Comparison of ENCODE assay signal across 20 cellular contexts in the genomic region with DNA sequence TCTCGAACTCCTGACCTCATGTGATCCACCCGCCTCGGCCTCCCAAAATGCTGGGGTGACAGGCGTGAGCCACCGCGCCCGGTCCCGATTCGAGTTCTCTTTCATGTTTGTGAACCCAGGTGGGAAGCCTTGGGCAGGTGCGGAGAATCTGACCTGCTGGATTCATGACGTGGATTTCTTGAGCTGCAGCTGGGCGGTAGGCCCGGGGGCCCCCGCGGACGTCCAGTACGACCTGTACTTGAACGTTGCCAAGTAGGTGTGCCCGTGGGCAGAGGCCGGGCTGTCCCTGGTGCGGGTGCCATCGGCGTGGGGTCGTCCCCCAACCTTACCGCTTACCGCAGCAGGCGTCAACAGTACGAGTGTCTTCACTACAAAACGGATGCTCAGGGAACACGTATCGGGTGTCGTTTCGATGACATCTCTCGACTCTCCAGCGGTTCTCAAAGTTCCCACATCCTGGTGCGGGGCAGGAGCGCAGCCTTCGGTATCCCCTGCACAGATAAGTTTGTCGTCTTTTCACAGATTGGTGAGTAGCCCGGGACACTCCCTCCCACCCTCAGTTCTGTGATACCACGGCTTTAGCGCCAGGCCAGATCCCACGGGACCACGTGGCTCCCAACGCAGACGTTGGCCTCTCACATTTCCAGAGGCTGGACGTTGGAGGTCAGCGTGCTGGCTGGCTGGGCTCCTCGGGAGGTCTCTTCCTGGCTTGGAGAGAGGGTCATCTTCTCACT. TPM values are rescaled to one million over a fixed set of nuclear protein-coding genes. Genes with fewer than 3 reads are reported as not detected.
DNase-seq lines count a peak whose midpoint lies in the region; ATAC-seq, FAIRE-seq and TF ChIP-seq lines count a peak whose summit lies in the region.
"Had no signal": no experiment of that assay in that cellular context is flagged by ENCODE, and none has a peak within 500 bp of the region (broad histone marks: within the 10 kb centered on the region; RNA-seq: fewer than 3 reads in every experiment).

No MANE protein-coding gene starts in this region.

- H2BK5ac ChIP-seq in H1 (ENCODE audit: low read depth, low read length), result no peak overlapping the region
- H2BK5ac ChIP-seq in neuronal stem cell (ENCODE audit: low read length), result no peak overlapping the region

- no peak overlapping the region for H3K18ac ChIP-seq in H1 (ENCODE audit: extremely low read depth, low read length)
- H3K18ac ChIP-seq in neuronal stem cell (ENCODE audit: low read length), result peak overlapping the region; percentile 83

- no peaks in the 10 kb centered on the region for H3K36me3 ChIP-seq in H1 (ENCODE audit: control insufficient read depth in 2 of 4, insufficient read depth in 4 of 4, low read length in 3 of 4)
- no peaks in the 10 kb centered on the region for H3K36me3 ChIP-seq in neuronal stem cell (replicated peaks in 1 of 2; ENCODE audit: control insufficient read depth in 2 of 2, insufficient read depth in 2 of 2, low read length in 2 of 2)
- H3K36me3 ChIP-seq in gastroesophageal sphincter, result peaks cover 0 to 32% of the 10 kb centered on the region in 2 donors

- in situ Hi-C loops in GM13976 (cut with MboI; ENCODE audit: low sequenced_read_pairs, unreplicated experiment), result no loop called here

- DNase-seq in D341Med (ENCODE audit: low spot score), result peak; percentile 17
- DNase-seq in GM13976 (ENCODE audit: low spot score), result peak; percentile 7
- DNase-seq in H1 (ENCODE audit: low read depth in 1 of 2, low spot score in 2 of 2), result no peak
- DNase-seq in neuronal stem cell (ENCODE audit: low spot score), result no peak
- no peak for DNase-seq in endothelial cell (ENCODE audit: low spot score)
- DNase-seq: C1 segment of cervical spinal cord; Calu3; CD4-positive, alpha-beta T cell; DMS79; EL; H9; KBM-7 had no signal

- H2BK12ac ChIP-seq in H1 (ENCODE audit: low read depth, low read length) (no peak overlapping the region), neuronal stem cell (ENCODE audit: low read length) (no peak overlapping the region)

- TF ChIP-seq RAD21 in H1 (IDR thresholded peaks at IDR 0.05 in 1 of 2, conservative IDR thresholded peaks at IDR 0.05 in 1 of 2; ENCODE audit: low read depth in 2 of 2, low read length in 2 of 2), result no peak

- ATAC-seq in GM21423 (IDR thresholded peaks at IDR 0.05; ENCODE audit: unreplicated experiment) (no peak), SK-N-SH treated with all-trans-retinoic acid at 6 μM for 48 hours (no peak), gastroesophageal sphincter (no peak)
- ATAC-seq: GM23338 had no signal

- H3K9me3 Mint-ChIP-seq in endothelial cell (ENCODE audit: unreplicated experiment), result no peaks in the 10 kb centered on the region
- H3K9me3 Mint-ChIP-seq: CD4-positive, alpha-beta T cell; H9 had no signal

- no peak overlapping the region for H3K4ac ChIP-seq in H1 (replicated peaks; ENCODE audit: insufficient read length, low read depth, low read length)
- H3K4ac ChIP-seq in neuronal stem cell (ENCODE audit: low read length), result no peak overlapping the region

- FAIRE-seq in H1 (lab: Jason Lieb, UNC), result no peak
- FAIRE-seq: G401.6 had no signal

- H3K14ac ChIP-seq in H1 (ENCODE audit: insufficient read length) (no peak overlapping the region), neuronal stem cell (ENCODE audit: low read length) (no peak overlapping the region)

- TF ChIP-seq POLR2A in H1 (IDR thresholded peaks at IDR 0.05; ENCODE audit: control extremely low read depth in 1 of 2, low read depth in 2 of 2, low read length in 2 of 2) (no peak), gastroesophageal sphincter (IDR thresholded peaks at IDR 0.05) (no peak)

- H2BK120ac ChIP-seq in H1 (replicated peaks; ENCODE audit: low read depth, low read length) (no peak overlapping the region), neuronal stem cell (ENCODE audit: low read depth, low read length) (no peak overlapping the region)

- H4K91ac ChIP-seq in H1 (replicated peaks; ENCODE audit: insufficient read length, low read length) (no peak overlapping the region), neuronal stem cell (ENCODE audit: low read depth, low read length, poor library complexity) (no peak overlapping the region)

- H2BK20ac ChIP-seq in H1 (ENCODE audit: low read length), result no peak overlapping the region

- H3K4me3 ChIP-seq in H1 (ENCODE audit: extremely low read depth in 1 of 4, insufficient read depth in 2 of 4, low read depth in 3 of 4, low read length in 4 of 4), result no peak overlapping the region
- H3K4me3 ChIP-seq in neuronal stem cell (ENCODE audit: low read length in 2 of 2), result peak overlapping the region in 1 of 2 donors; percentile 35
- no peak overlapping the region for H3K4me3 ChIP-seq in gastroesophageal sphincter
- H3K4me3 ChIP-seq: GM23338 had no signal

- POLR2A ChIA-PET in H1 (lab: Charles Lee; ENCODE audit: partially characterized antibody), result no interaction called here

- H3K9ac ChIP-seq in H1 (replicated peaks in 1 of 4; ENCODE audit: extremely low read depth in 1 of 4, low read depth in 3 of 4, low read length in 3 of 4), result no peak overlapping the region
- H3K9ac ChIP-seq in neuronal stem cell (ENCODE audit: low read depth, low read length, poor library complexity), result peak overlapping the region; percentile 44

- TF ChIP-seq EP300 in H1 (IDR thresholded peaks at IDR 0.05; ENCODE audit: borderline replicate concordance in 1 of 2, low read depth in 2 of 2, low read length in 2 of 2) (no peak), gastroesophageal sphincter (IDR thresholded peaks at IDR 0.05) (no peak)

- H4K20me1 ChIP-seq in H1 (replicated peaks in 1 of 2; ENCODE audit: control insufficient read depth in 1 of 2, insufficient read depth in 2 of 2, low read length in 2 of 2), result no peaks in the 10 kb centered on the region

- H3K27ac ChIP-seq in H1 (ENCODE audit: low read depth, low read length) (no peak overlapping the region), neuronal stem cell (replicated peaks; ENCODE audit: low read length) (no peak overlapping the region), gastroesophageal sphincter (no peak overlapping the region)
- H3K27ac ChIP-seq: HL-60 had no signal

- H2BK15ac ChIP-seq in H1 (ENCODE audit: low read length) (no peak overlapping the region), neuronal stem cell (ENCODE audit: low read length) (no peak overlapping the region)

- no peaks in the 10 kb centered on the region for H3K27me3 ChIP-seq in H1 (replicated peaks in 1 of 4; ENCODE audit: control insufficient read depth in 3 of 4, extremely low read depth in 1 of 4, insufficient read depth in 3 of 4, low read length in 3 of 4)
- no peaks in the 10 kb centered on the region for H3K27me3 ChIP-seq in neuronal stem cell (ENCODE audit: control insufficient read depth in 3 of 3, insufficient read depth in 3 of 3, low read depth in 1 of 3, low read length in 3 of 3)
- no peaks in the 10 kb centered on the region for H3K27me3 ChIP-seq in gastroesophageal sphincter

- peaks cover 3% of the 10 kb centered on the region for H3K36me3 Mint-ChIP-seq in endothelial cell (ENCODE audit: low read depth, unreplicated experiment)

- peak overlapping the region; percentile 19; the same call in 1 of the 2 replicates for H4K8ac ChIP-seq in H1 (ENCODE audit: extremely low read depth, insufficient read depth, low read length)
- peak overlapping the region; percentile 17 for H4K8ac ChIP-seq in neuronal stem cell (ENCODE audit: low read depth, low read length)

- H2AFZ ChIP-seq in H1 (ENCODE audit: low read length) (no peak overlapping the region), neuronal stem cell (ENCODE audit: low read length) (no peak overlapping the region)
- H2AFZ ChIP-seq: GM23338 had no signal

- H3K4me3 Mint-ChIP-seq in endothelial cell (ENCODE audit: unreplicated experiment), result no peak overlapping the region
- H3K4me3 Mint-ChIP-seq: B cell; CD4-positive, alpha-beta T cell; GM23338; H9 had no signal

- H4K5ac ChIP-seq in H1 (ENCODE audit: insufficient read length, low read depth, low read length), result no peak overlapping the region

- CTCF ChIA-PET in H1 (lab: Charles Lee; ENCODE audit: partially characterized antibody), result no interaction called here

- 91% methylated on average over 41 of the region's 49 CpGs; no CpG with 5 or more reads in 1 of the 2 experiments for WGBS in H1 (ENCODE audit: extremely low coverage in 1 of 2, insufficient coverage in 1 of 2, insufficient read length in 1 of 2, insufficient replicate concordance in 2 of 2, low coverage in 1 of 2, low lambda C conversion rate in 2 of 2, missing lambda C conversion rate in 1 of 2), 2 experiments
- WGBS in neuronal stem cell (ENCODE audit: extremely low coverage in 2 of 2, insufficient read length in 2 of 2, insufficient replicate concordance in 1 of 2), 2 donors, result no CpG with 5 or more reads among the region's 49 CpGs
- 93 to 96% methylated on average over 10 to 12 of the region's 49 CpGs for WGBS in gastroesophageal sphincter (ENCODE audit: low coverage in 1 of 2), 2 donors

- peaks cover 17% of the 10 kb centered on the region for H3K27me3 Mint-ChIP-seq in endothelial cell (ENCODE audit: unreplicated experiment)
- H3K27me3 Mint-ChIP-seq: B cell; CD4-positive, alpha-beta T cell had no signal

- no peak overlapping the region for H3K4me2 ChIP-seq in H1 (ENCODE audit: insufficient read depth in 1 of 2, low read depth in 2 of 2, low read length in 2 of 2)
- peak overlapping the region; percentile 11 for H3K4me2 ChIP-seq in neuronal stem cell (ENCODE audit: insufficient read depth, low read length, poor library complexity, severe bottlenecking)
- H3K4me2 ChIP-seq: GM23338 had no signal

- H3K56ac ChIP-seq in H1 (replicated peaks; ENCODE audit: insufficient read length, low read depth, low read length), result no peak overlapping the region

- H3K79me1 ChIP-seq in H1 (ENCODE audit: low read depth, low read length) (no peaks in the 10 kb centered on the region), neuronal stem cell (ENCODE audit: low read depth, low read length) (peaks cover 2% of the 10 kb centered on the region)

- peaks cover 2% of the 10 kb centered on the region for H3K4me1 Mint-ChIP-seq in endothelial cell (ENCODE audit: unreplicated experiment)
- H3K4me1 Mint-ChIP-seq: B cell had no signal

- H3K27ac Mint-ChIP-seq in endothelial cell (ENCODE audit: unreplicated experiment), result no peak overlapping the region
- H3K27ac Mint-ChIP-seq: B cell; CD4-positive, alpha-beta T cell; GM23338; H9 had no signal

- H2AK5ac ChIP-seq in H1 (ENCODE audit: low read depth, low read length), result no peak overlapping the region
- no peak overlapping the region for H2AK5ac ChIP-seq in neuronal stem cell (ENCODE audit: low read depth, low read length)

- H3K23ac ChIP-seq in H1 (ENCODE audit: insufficient read length), result no peak overlapping the region
- H3K23ac ChIP-seq in neuronal stem cell (ENCODE audit: low read depth, low read length, poor library complexity), result peak overlapping the region; percentile 73

- H3K23me2 ChIP-seq in H1 (ENCODE audit: low read depth, low read length), result no peaks in the 10 kb centered on the region; the same call in 1 of the 2 replicates

- peaks cover 2 to 6% (median 5%) of the 10 kb centered on the region in 4 experiments; a peak in 5 of 7 replicates for H3K4me1 ChIP-seq in H1 (replicated peaks in 1 of 4; ENCODE audit: control insufficient read depth in 3 of 4, insufficient read depth in 4 of 4, low read length in 3 of 4)
- peaks cover 5 to 7% of the 10 kb centered on the region in 2 donors for H3K4me1 ChIP-seq in neuronal stem cell (ENCODE audit: control insufficient read depth in 2 of 2, insufficient read depth in 1 of 2, low read depth in 1 of 2, low read length in 2 of 2)
- H3K4me1 ChIP-seq in gastroesophageal sphincter, result no peaks in the 10 kb centered on the region

- TF ChIP-seq CTCF in GM13976 (IDR thresholded peaks at IDR 0.05; ENCODE audit: borderline replicate concordance, control extremely low read depth, extremely low read depth, insufficient read depth, missing control alignments), result no peak
- no peak for TF ChIP-seq CTCF in H1 (IDR thresholded peaks at IDR 0.05; ENCODE audit: control extremely low read depth in 1 of 3, insufficient read depth in 1 of 3, low read depth in 1 of 3, low read length in 3 of 3)
- TF ChIP-seq CTCF in endothelial cell (IDR thresholded peaks at IDR 0.05; ENCODE audit: unreplicated experiment), result no peak
- no peak for TF ChIP-seq CTCF in gastroesophageal sphincter (IDR thresholded peaks at IDR 0.05)

- peaks cover 0 to 5% of the 10 kb centered on the region in 2 experiments; a peak in 2 of 4 replicates for H3K9me3 ChIP-seq in H1 (ENCODE audit: insufficient read depth in 2 of 2, low read depth in 1 of 2, low read length in 1 of 2)
- H3K9me3 ChIP-seq in neuronal stem cell (replicated peaks in 1 of 2; ENCODE audit: control insufficient read depth in 2 of 2, insufficient read depth in 1 of 2, low read depth in 1 of 2, low read length in 2 of 2), result peaks cover 0 to 4% of the 10 kb centered on the region in 2 donors
- no peaks in the 10 kb centered on the region for H3K9me3 ChIP-seq in gastroesophageal sphincter

- H3K79me2 ChIP-seq in H1 (ENCODE audit: control insufficient read depth in 1 of 2, insufficient read depth in 2 of 2, low read length in 2 of 2), result no peaks in the 10 kb centered on the region

RNA-seq across cellular contexts. Expression of a gene that starts 15.6 kb away (rescaled TPM):
- not detected in 2 replicates for total RNA-seq in H1 (2021; fragmentation: NEBNext Ultra II Directional; extraction: Animal tissue kit (Norgen Biotek cat#: 25700))
- 0.11 and 0.19 TPM in 2 replicates for polyA plus RNA-seq in H1 (2011; rRNA removed)
- not detected for polyA plus RNA-seq in H1 (2011; cell fraction: cytosol; rRNA removed)
- polyA plus RNA-seq in H1 (2011; cell fraction: nucleus; rRNA removed), result 0.09 TPM
- 0.87 to 1.4 TPM (median 1.1 TPM) in 4 replicates for polyA plus RNA-seq in H1 (2012, experiment 1 of 2)
- not detected for polyA plus RNA-seq in H1 (2012, experiment 2 of 2)
- polyA plus RNA-seq in H1 (2013, experiment 1 of 2), result 0.08 TPM
- polyA plus RNA-seq in H1 (2013, experiment 2 of 2), result 0.07 TPM
- not detected in 2 replicates for polyA minus RNA-seq in H1 (2011; rRNA and poly(A)+ RNA removed)
- not detected for polyA minus RNA-seq in H1 (2011; cell fraction: cytosol; rRNA and poly(A)+ RNA removed)
- polyA minus RNA-seq in H1 (2011; cell fraction: nucleus; rRNA and poly(A)+ RNA removed), result not detected
- 0.03 TPM for polyA plus RNA-seq in neuronal stem cell (2013, experiment 1 of 2)
- polyA plus RNA-seq in neuronal stem cell (2013, experiment 2 of 2), result 0.06 TPM
- total RNA-seq in endothelial cell (ENCODE audit: unreplicated experiment) (0.97 TPM), gastroesophageal sphincter (10 to 100 TPM in 1 of 4 donors, 1 to 10 TPM in 3; 3.6 to 10.2 (median 6.7) TPM)
- total RNA-seq: A172, Calu3, GM23338 had no signal

RNA-seq across cellular contexts. Expression of a gene that starts 39.8 kb away (rescaled TPM):
- 487 and 514 TPM in 2 replicates for total RNA-seq in H1 (2021; fragmentation: NEBNext Ultra II Directional; extraction: Animal tissue kit (Norgen Biotek cat#: 25700))
- polyA plus RNA-seq in H1 (2011; rRNA removed), result 1,220 and 1,529 TPM in 2 replicates
- 1,117 TPM for polyA plus RNA-seq in H1 (2011; cell fraction: cytosol; rRNA removed)
- polyA plus RNA-seq in H1 (2011; cell fraction: nucleus; rRNA removed), result 686 TPM
- 559 to 826 TPM (median 767 TPM) in 4 replicates for polyA plus RNA-seq in H1 (2012, experiment 1 of 2)
- polyA plus RNA-seq in H1 (2012, experiment 2 of 2), result 674 TPM
- polyA plus RNA-seq in H1 (2013, experiment 1 of 2), result 424 TPM
- 418 TPM for polyA plus RNA-seq in H1 (2013, experiment 2 of 2)
- 356 and 371 TPM in 2 replicates for polyA minus RNA-seq in H1 (2011; rRNA and poly(A)+ RNA removed)
- polyA minus RNA-seq in H1 (2011; cell fraction: cytosol; rRNA and poly(A)+ RNA removed), result 639 TPM
- polyA minus RNA-seq in H1 (2011; cell fraction: nucleus; rRNA and poly(A)+ RNA removed), result 472 TPM
- polyA plus RNA-seq in neuronal stem cell (2013, experiment 1 of 2), result 415 TPM
- polyA plus RNA-seq in neuronal stem cell (2013, experiment 2 of 2), result 410 TPM
- total RNA-seq in endothelial cell (ENCODE audit: unreplicated experiment), result 488 TPM
- total RNA-seq in gastroesophageal sphincter, result 100 to 1,000 TPM; 204 to 408 (median 268) TPM

Comparison
In these comparisons a context has a peak if more than half of its experiments do, and no peak if none do; other contexts are left out.
1. DNase-seq: peak in D341Med (single experiment) and GM13976 (single experiment); none in H1 (0 of 2), neuronal stem cell (single experiment) and endothelial cell (single experiment).